ENCODE assay signal across 35 cellular contexts in genomic region chr1:80075351-80075750, GRCh38.
"Had no signal": no experiment of that assay in that cellular context is flagged by ENCODE, and none has a peak within 500 bp of the region (broad histone marks: within the 10 kb centered on the region; RNA-seq: fewer than 3 reads in every experiment).

No MANE protein-coding gene starts in this region.

- H3K9me3 Mint-ChIP-seq: activated CD4-positive, alpha-beta T cell treated with anti-CD3 and anti-CD28 coated beads, Interleukin-2, amount 10 ng/mL, durations not matched to agents 24 days and 14 days; activated naive CD8-positive, alpha-beta T cell treated with anti-CD3 and anti-CD28 coated beads for 36 hours; activated T-helper 1 cell treated with anti-CD3 and anti-CD28 coated beads, Interleukin-12 subunit alpha, Interleukin-12 subunit beta, Interleukin-2, Interleukin-4 antibody, amounts not matched to agents 30 ng/mL and 10 ng/mL and 1 ng/mL, durations not matched to agents 14 hours and 24 hours and 36 hours; brain had no signal

- H3K27me3 ChIP-seq: adrenal gland, ascending aorta, cardiac muscle cell had no signal

- H3K4me3 ChIP-seq: adrenal gland, ascending aorta, cardiac muscle cell had no signal

- H3K9me3 ChIP-seq: adrenal gland, ascending aorta had no signal

- H3K4me1 ChIP-seq: adrenal gland, ascending aorta had no signal

- H3K4me3 Mint-ChIP-seq: activated B cell treated with CpG ODN at 0.5 μM for 24 hours; activated CD4-positive, alpha-beta memory T cell treated with anti-CD3 and anti-CD28 coated beads for 36 hours; activated CD4-positive, alpha-beta T cell treated with anti-CD3 and anti-CD28 coated beads, Interleukin-2, amount 10 ng/mL, durations not matched to agents 24 days and 14 days; activated CD8-positive, alpha-beta T cell treated with anti-CD3 and anti-CD28 coated beads for 36 hours; activated naive CD4-positive, alpha-beta T cell treated with anti-CD3 and anti-CD28 coated beads for 36 hours; activated naive CD8-positive, alpha-beta T cell treated with anti-CD3 and anti-CD28 coated beads for 36 hours; activated T-cell treated with anti-CD3 and anti-CD28 coated beads, Interleukin-2, amount 50 U/mL, for 4 hours; activated T-cell treated with anti-CD3 and anti-CD28 coated beads, Interleukin-2, amount 50 U/mL, for 72 hours; activated T-helper 1 cell treated with anti-CD3 and anti-CD28 coated beads, Interleukin-12 subunit alpha, Interleukin-12 subunit beta, Interleukin-2, Interleukin-4 antibody, amounts not matched to agents 30 ng/mL and 10 ng/mL and 1 ng/mL, durations not matched to agents 14 hours and 24 hours and 36 hours; activated T-helper 17 cell treated with anti-CD3 and anti-CD28 coated beads, Interleukin-2, amount 50 U/mL, for 72 hours; brain; central memory CD8-positive, alpha-beta T cell; T-helper 1 cell treated with Interleukin-12 subunit alpha and Interleukin-12 subunit beta and Interleukin-4 antibody, amounts not matched to agents 30 μg/mL and 1 μg/mL, for 36 hours; T-helper 2 cell treated with Interferon-gamma antibody and Interleukin-4, amounts not matched to agents 5 μg/mL and 100 μg/mL, for 36 hours had no signal

- H3K36me3 ChIP-seq: adrenal gland, ascending aorta, cardiac muscle cell had no signal

- H3K36me3 Mint-ChIP-seq: activated CD4-positive, alpha-beta memory T cell treated with anti-CD3 and anti-CD28 coated beads for 36 hours; activated naive CD4-positive, alpha-beta T cell treated with anti-CD3 and anti-CD28 coated beads, Interleukin-2, amount 50 U/mL, for 72 hours; activated naive CD8-positive, alpha-beta T cell treated with anti-CD3 and anti-CD28 coated beads for 36 hours; brain had no signal

- H3K27me3 Mint-ChIP-seq: activated B cell treated with CpG ODN at 0.5 μM for 24 hours; activated CD4-positive, alpha-beta memory T cell treated with anti-CD3 and anti-CD28 coated beads for 36 hours; activated CD4-positive, alpha-beta T cell treated with anti-CD3 and anti-CD28 coated beads, Interleukin-2, amount 10 ng/mL, durations not matched to agents 24 days and 14 days; activated CD8-positive, alpha-beta T cell treated with anti-CD3 and anti-CD28 coated beads for 36 hours; activated naive CD8-positive, alpha-beta T cell treated with anti-CD3 and anti-CD28 coated beads for 36 hours; activated T-helper 17 cell treated with anti-CD3 and anti-CD28 coated beads, Interleukin-2, amount 50 U/mL, for 72 hours; brain; central memory CD8-positive, alpha-beta T cell had no signal

- H3K27ac Mint-ChIP-seq: activated B cell treated with CpG ODN at 0.5 μM for 24 hours; activated CD4-positive, alpha-beta memory T cell treated with anti-CD3 and anti-CD28 coated beads for 36 hours; activated CD4-positive, alpha-beta T cell treated with anti-CD3 and anti-CD28 coated beads, Interleukin-2, amount 10 ng/mL, durations not matched to agents 24 days and 14 days; activated CD8-positive, alpha-beta T cell treated with anti-CD3 and anti-CD28 coated beads for 36 hours; activated naive CD4-positive, alpha-beta T cell treated with anti-CD3 and anti-CD28 coated beads for 36 hours; activated naive CD4-positive, alpha-beta T cell treated with anti-CD3 and anti-CD28 coated beads, Interleukin-2, amount 50 U/mL, for 72 hours; activated naive CD8-positive, alpha-beta T cell treated with anti-CD3 and anti-CD28 coated beads for 36 hours; activated T-cell treated with anti-CD3 and anti-CD28 coated beads, Interleukin-2, amount 50 U/mL, for 72 hours; activated T-helper 1 cell treated with anti-CD3 and anti-CD28 coated beads, Interleukin-12 subunit alpha, Interleukin-12 subunit beta, Interleukin-2, Interleukin-4 antibody, amounts not matched to agents 30 ng/mL and 10 ng/mL and 1 ng/mL, durations not matched to agents 14 hours and 24 hours and 36 hours; activated T-helper 17 cell treated with anti-CD3 and anti-CD28 coated beads, Interleukin-2, amount 50 U/mL, for 72 hours; brain; T-helper 1 cell treated with Interleukin-12 subunit alpha and Interleukin-12 subunit beta and Interleukin-4 antibody, amounts not matched to agents 30 μg/mL and 1 μg/mL, for 36 hours; T-helper 2 cell treated with Interferon-gamma antibody and Interleukin-4, amounts not matched to agents 5 μg/mL and 100 μg/mL, for 36 hours had no signal

- DNase-seq: activated B cell treated with CpG ODN at 0.5 μM for 24 hours; activated CD4-positive, alpha-beta memory T cell treated with anti-CD3 and anti-CD28 coated beads for 36 hours; activated CD4-positive, alpha-beta T cell treated with anti-CD3 and anti-CD28 coated beads for 4 hours; activated CD4-positive, alpha-beta T cell treated with anti-CD3 and anti-CD28 coated beads, Interleukin-2, amount 10 ng/mL, durations not matched to agents 24 days and 14 days; activated CD4-positive, alpha-beta T cell treated with anti-CD3 and anti-CD28 coated beads, Interleukin-2, amount 50 U/mL, for 1 hour; activated CD4-positive, alpha-beta T cell treated with anti-CD3 and anti-CD28 coated beads, Interleukin-2, amount 50 U/mL, for 4 hours; activated CD4-positive, CD25-positive, alpha-beta regulatory T cell treated with anti-CD3 and anti-CD28 coated beads, Interleukin-2, amount 50 U/mL, for 72 hours; activated CD8-positive, alpha-beta memory T cell treated with anti-CD3 and anti-CD28 coated beads, Interleukin-2, amount 50 U/mL, for 4 hours; activated CD8-positive, alpha-beta T cell treated with anti-CD3 and anti-CD28 coated beads for 36 hours; activated effector memory CD4-positive, alpha-beta T cell treated with anti-CD3 and anti-CD28 coated beads, Interleukin-2, amount 50 U/mL, for 16 hours; activated gamma-delta T cell treated with Interleukin-2 at 50 U/mL for 16 hours; activated naive CD4-positive, alpha-beta T cell; activated naive CD4-positive, alpha-beta T cell treated with anti-CD3 and anti-CD28 coated beads for 36 hours; activated naive CD4-positive, alpha-beta T cell treated with anti-CD3 and anti-CD28 coated beads, Interleukin-2, amount 50 U/mL, for 16 hours; activated naive CD8-positive, alpha-beta T cell treated with anti-CD3 and anti-CD28 coated beads for 36 hours; activated T-cell treated with anti-CD3 and anti-CD28 coated beads for 4 hours; activated T-cell treated with anti-CD3 and anti-CD28 coated beads, Interleukin-2, amount 50 U/mL, for 1 hour; activated T-cell treated with anti-CD3 and anti-CD28 coated beads, Interleukin-2, amount 50 U/mL, for 4 hours; activated T-cell treated with anti-CD3 and anti-CD28 coated beads, Interleukin-2, amount 50 U/mL, for 72 hours; adrenal gland; amniotic stem cell; cerebellar nuclear complex; T-helper 1 cell; T-helper 2 cell; T-helper 9 cell had no signal

- H3K27ac ChIP-seq: adrenal gland, ascending aorta, cardiac muscle cell, VCaP had no signal

- H3K4me1 Mint-ChIP-seq: activated B cell treated with CpG ODN at 0.5 μM for 24 hours; activated CD4-positive, alpha-beta T cell treated with anti-CD3 and anti-CD28 coated beads, Interleukin-2, amount 10 ng/mL, durations not matched to agents 24 days and 14 days; activated naive CD8-positive, alpha-beta T cell treated with anti-CD3 and anti-CD28 coated beads for 36 hours; activated T-helper 17 cell treated with anti-CD3 and anti-CD28 coated beads, Interleukin-2, amount 50 U/mL, for 72 hours; brain; central memory CD8-positive, alpha-beta T cell had no signal
